In genomic region chr12:115922952-115923564, GRCh38 we compare ENCODE assay signal across 9 cellular contexts.
DNase-seq lines count a peak whose midpoint lies in the region; ATAC-seq, FAIRE-seq and TF ChIP-seq lines count a peak whose summit lies in the region.
"Had no signal": no experiment of that assay in that cellular context is flagged by ENCODE, and none has a peak within 500 bp of the region (broad histone marks: within the 10 kb centered on the region; RNA-seq: fewer than 3 reads in every experiment).

No MANE protein-coding gene starts in this region.

- H3K27me3 ChIP-seq in brain microvascular endothelial cell (replicated peaks), result peaks cover 2% of the 10 kb centered on the region
- no peaks in the 10 kb centered on the region for H3K27me3 ChIP-seq in small intestine (ENCODE audit: control insufficient read depth in 2 of 2, insufficient read depth in 2 of 2, low read length in 2 of 2)

- TF ChIP-seq CTCF in NB4 (IDR thresholded peaks at IDR 0.05; ENCODE audit: low read depth, low read length) (peak; percentile 77), brain microvascular endothelial cell (IDR thresholded peaks at IDR 0.05; ENCODE audit: low read depth, low read length, missing control alignments) (peak; percentile 42)

- no peaks in the 10 kb centered on the region for H3K4me1 ChIP-seq in small intestine (ENCODE audit: control insufficient read depth in 2 of 2, insufficient read depth in 1 of 2, low read depth in 1 of 2, low read length in 1 of 2)
- H3K4me1 ChIP-seq: esophagus muscularis mucosa had no signal

- no peaks in the 10 kb centered on the region for H3K4me1 Mint-ChIP-seq in activated naive CD4-positive, alpha-beta T cell treated with anti-CD3 and anti-CD28 coated beads for 36 hours (ENCODE audit: low read depth)

- no peak for FAIRE-seq in small intestine (lab: Jason Lieb, UNC)

- CTCF ChIA-PET in activated naive CD4-positive, alpha-beta T cell treated with anti-CD3 and anti-CD28 coated beads for 36 hours (lab: Charles Lee), result interaction anchor here (0.9 to 1.0 kb wide), 2 partner anchors 10 to 14 kb away, joined by 3 to 4 read pairs; no protein-coding TSS in a partner anchor

- H3K27me3 Mint-ChIP-seq in activated naive CD4-positive, alpha-beta T cell treated with anti-CD3 and anti-CD28 coated beads for 36 hours (ENCODE audit: low read depth), result peaks cover 22% of the 10 kb centered on the region

- in situ Hi-C loops in brain microvascular endothelial cell (cut with HindIII; ENCODE audit: low pct_ligation_motif_present, low sequenced_read_pairs), result no loop called here

- H3K9me3 Mint-ChIP-seq in activated naive CD4-positive, alpha-beta T cell treated with anti-CD3 and anti-CD28 coated beads for 36 hours, result peaks cover 7% of the 10 kb centered on the region

- no peak for TF ChIP-seq POLR2A in NB4 (IDR thresholded peaks at IDR 0.05; ENCODE audit: extremely low read depth, insufficient read length)

- no peak overlapping the region for H3K27ac Mint-ChIP-seq in activated naive CD4-positive, alpha-beta T cell treated with anti-CD3 and anti-CD28 coated beads for 36 hours

- H3K36me3 ChIP-seq in brain microvascular endothelial cell (replicated peaks) (no peaks in the 10 kb centered on the region), small intestine (ENCODE audit: control insufficient read depth in 2 of 2, insufficient read depth in 2 of 2, low read length in 2 of 2) (no peaks in the 10 kb centered on the region)
- H3K36me3 ChIP-seq: esophagus muscularis mucosa had no signal

- 71 to 78% (median 76%) methylated on average over 8 of the region's 8 CpGs for WGBS in small intestine, 3 donors

- peaks cover 2% of the 10 kb centered on the region for H3K9me3 ChIP-seq in small intestine (ENCODE audit: control insufficient read depth, low read depth)

- DNase-seq in activated naive CD4-positive, alpha-beta T cell treated with anti-CD3 and anti-CD28 coated beads for 36 hours, result peak; percentile 19
- no peak for DNase-seq in activated naive CD4-positive, alpha-beta T cell treated with Interleukin-2 at 50 U/mL for 16 hours
- DNase-seq in NB4 (ENCODE audit: low read depth) (peak; percentile 67), brain microvascular endothelial cell (no peak), small intestine (peak; percentile 27), AG08395 (ENCODE audit: low spot score) (no peak), HCEC 1CT (no peak)

- intact Hi-C loops in activated naive CD4-positive, alpha-beta T cell treated with anti-CD3 and anti-CD28 coated beads for 36 hours (cut with micrococcal nuclease), result no loop called here

- no peak for ATAC-seq in HG03280 (IDR thresholded peaks at IDR 0.05; ENCODE audit: unreplicated experiment)

- H3K4me3 ChIP-seq in NB4 (ENCODE audit: low read depth, low read length) (no peak overlapping the region), brain microvascular endothelial cell (ENCODE audit: low read depth, low read length) (no peak overlapping the region), small intestine (ENCODE audit: low read depth in 1 of 2, low read length in 2 of 2) (no peak overlapping the region)
- H3K4me3 ChIP-seq: esophagus muscularis mucosa had no signal

- H3K4me3 Mint-ChIP-seq in activated naive CD4-positive, alpha-beta T cell treated with anti-CD3 and anti-CD28 coated beads for 36 hours, result no peak overlapping the region

- H3K27ac ChIP-seq in brain microvascular endothelial cell (no peak overlapping the region), small intestine (ENCODE audit: low read depth in 1 of 2, low read length in 1 of 2) (no peak overlapping the region)
- H3K27ac ChIP-seq: esophagus muscularis mucosa had no signal

- H3K36me3 Mint-ChIP-seq in activated naive CD4-positive, alpha-beta T cell treated with anti-CD3 and anti-CD28 coated beads for 36 hours (ENCODE audit: low read depth), result no peaks in the 10 kb centered on the region

Comparison
In these comparisons a context has a peak if more than half of its experiments do, and no peak if none do; other contexts are left out.
1. DNase-seq: peak in activated naive CD4-positive, alpha-beta T cell treated with anti-CD3 and anti-CD28 coated beads for 36 hours (single experiment), NB4 (single experiment) and small intestine (single experiment); none in activated naive CD4-positive, alpha-beta T cell treated with Interleukin-2 at 50 U/mL for 16 hours (single experiment), brain microvascular endothelial cell (single experiment), AG08395 (single experiment) and HCEC 1CT (single experiment).